ENCODE assay signal across 31 cellular contexts in the genomic region with DNA sequence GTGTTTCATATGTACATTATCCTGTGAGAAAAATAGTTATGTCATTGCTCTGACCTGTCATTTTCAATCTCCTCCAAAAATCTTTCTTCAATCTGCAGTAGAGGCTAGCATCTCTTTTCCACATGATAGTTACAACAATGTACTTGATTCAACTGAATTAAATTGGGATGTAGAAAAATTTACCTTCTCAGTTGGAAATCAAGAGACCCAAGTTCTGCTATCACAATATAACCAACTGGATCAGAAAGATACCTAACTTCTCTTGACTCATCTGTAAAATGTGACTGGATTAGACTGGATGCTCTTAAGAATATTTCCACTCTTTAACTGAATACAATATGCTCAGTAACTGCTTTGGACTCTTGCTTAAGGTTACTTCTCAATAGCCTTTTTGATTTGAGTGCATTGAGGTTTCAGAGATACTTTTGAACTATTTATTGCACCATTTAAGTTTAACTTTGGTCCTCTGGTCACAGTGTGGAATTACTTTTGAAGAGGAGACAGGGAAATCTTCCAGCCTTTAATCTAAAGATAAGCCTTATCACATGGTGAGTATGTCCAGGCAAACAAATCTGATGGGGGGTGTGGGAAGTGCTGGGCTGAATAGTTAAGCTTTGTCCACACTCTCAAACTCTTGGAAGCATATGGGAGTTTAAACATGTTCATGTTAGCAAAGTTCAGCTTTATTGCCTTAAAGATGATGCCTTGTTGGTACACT.
DNase-seq lines count a peak whose midpoint lies in the region; ATAC-seq, FAIRE-seq and TF ChIP-seq lines count a peak whose summit lies in the region.
"Had no signal": no experiment of that assay in that cellular context is flagged by ENCODE, and none has a peak within 500 bp of the region (broad histone marks: within the 10 kb centered on the region; RNA-seq: fewer than 3 reads in every experiment).

No MANE protein-coding gene starts in this region.

- H3K14ac ChIP-seq in neuronal stem cell (ENCODE audit: low read length): no peak overlapping the region

- no peak overlapping the region for H3K9ac ChIP-seq in HCT116 (ENCODE audit: low read length)
- no peak overlapping the region for H3K9ac ChIP-seq in SK-N-MC (ENCODE audit: insufficient read length)
- no peak overlapping the region for H3K9ac ChIP-seq in neuronal stem cell (ENCODE audit: low read depth, low read length, poor library complexity)
- H3K9ac ChIP-seq: SK-N-SH had no signal

- POLR2A ChIA-PET in HCT116 (lab: Charles Lee): no interaction called here

- H3K27ac ChIP-seq in HCT116 (ENCODE audit: low read depth, low read length) (peak overlapping the region; percentile 16; the same call in 1 of the 2 replicates), SK-N-MC (0 out of 2 replicates have a peak overlapping the region, but pooled peaks have one; percentile 23), left lung (no peak overlapping the region), neuronal stem cell (replicated peaks; ENCODE audit: low read length) (no peak overlapping the region)
- H3K27ac ChIP-seq: adrenal gland, brain microvascular endothelial cell, lower lobe of right lung, testis, vagina had no signal

- no peak overlapping the region for H4K8ac ChIP-seq in neuronal stem cell (ENCODE audit: low read depth, low read length)

- TF ChIP-seq RAD21 in HCT116 (IDR thresholded peaks at IDR 0.05; ENCODE audit: low read depth): no peak

- DNase-seq in HCT116 (ENCODE audit: low read depth, low spot score): no peak
- no peak for DNase-seq in SK-N-MC (ENCODE audit: low read depth, low spot score)
- DNase-seq in left lung: no peak
- no peak for DNase-seq in neuronal stem cell (ENCODE audit: low spot score)
- DNase-seq in islet precursor cell: no peak
- no peak for DNase-seq in NCI-H1694 (lab: John Stamatoyannopoulos, UW)
- DNase-seq in GM12891 (ENCODE audit: insufficient read length, low spot score): no peak
- DNase-seq in activated T-cell treated with anti-CD3 and anti-CD28 coated beads for 4 hours: no peak
- DNase-seq: activated CD4-positive, alpha-beta T cell treated with anti-CD3 and anti-CD28 coated beads for 4 hours; activated naive CD4-positive, alpha-beta T cell treated with Interleukin-2 at 50 U/mL for 16 hours; activated T-cell treated with anti-CD3 and anti-CD28 coated beads, Interleukin-2, amount 50 U/mL, for 72 hours; adrenal gland; brain microvascular endothelial cell; effector CD8-positive, alpha-beta T cell; hypothalamus; Kasumi-1; lower lobe of right lung; NCI-H1092; NCI-H1930; NCI-H748 treated with DMSO at 0.1 percent for 48 hours; occipital lobe; RPMI8226; SK-N-SH; stimulated activated CD4-positive, alpha-beta T cell treated with anti-CD3 and anti-CD28 coated beads, Interleukin-12 subunit alpha, Interleukin-12 subunit beta, amount 100 ng/mL, for 4 hours; stimulated activated CD4-positive, alpha-beta T cell treated with anti-CD3 and anti-CD28 coated beads, Interleukin-4, amount 100 ng/mL, for 24 hours; stimulated activated naive CD4-positive, alpha-beta T cell; T-helper 17 cell; testis had no signal

- no peak overlapping the region for H3K18ac ChIP-seq in neuronal stem cell (ENCODE audit: low read length)

- H3K79me1 ChIP-seq in neuronal stem cell (ENCODE audit: low read depth, low read length): no peaks in the 10 kb centered on the region

- peaks cover 24% of the 10 kb centered on the region; the same call in 1 of the 2 replicates for H3K79me2 ChIP-seq in HCT116 (ENCODE audit: insufficient read depth, low read length)

- H2AK5ac ChIP-seq in neuronal stem cell (ENCODE audit: low read depth, low read length): no peak overlapping the region

- TF ChIP-seq POLR2A in HCT116 (IDR thresholded peaks at IDR 0.05; ENCODE audit: borderline replicate concordance, extremely low read depth, insufficient read depth, insufficient read length) (no peak), GM12891 (IDR thresholded peaks at IDR 0.05; ENCODE audit: low read depth, low read length) (no peak)

- no peak overlapping the region for H2BK12ac ChIP-seq in neuronal stem cell (ENCODE audit: low read length)

- no peak overlapping the region for H3K23ac ChIP-seq in neuronal stem cell (ENCODE audit: low read depth, low read length, poor library complexity)

- no peak for FAIRE-seq in GM12891 (lab: Jason Lieb, UNC)
- FAIRE-seq: colon, frontal cortex had no signal

- no peak overlapping the region for H3K4me2 ChIP-seq in HCT116 (ENCODE audit: low read length)
- peak overlapping the region; percentile 11 for H3K4me2 ChIP-seq in neuronal stem cell (ENCODE audit: insufficient read depth, low read length, poor library complexity, severe bottlenecking)
- H3K4me2 ChIP-seq: SK-N-SH had no signal

- RAD21 ChIA-PET in HCT116 (lab: Charles Lee; ENCODE audit: low non-redundant PET in 1 of 2, low total read pairs in 2 of 2, uncharacterized antibody in 2 of 2, unreplicated experiment in 2 of 2): interaction anchor here in 1 of 2 experiments (0.6 kb wide), 1 partner anchor 20 kb away, joined by 5 read pairs; no protein-coding TSS in a partner anchor

- H3K36me3 ChIP-seq in HCT116 (ENCODE audit: control insufficient read depth in 1 of 2, insufficient read depth in 2 of 2, low read length in 2 of 2): no peaks in the 10 kb centered on the region
- H3K36me3 ChIP-seq in SK-N-MC (ENCODE audit: insufficient read depth, low read length): no peaks in the 10 kb centered on the region
- H3K36me3 ChIP-seq in left lung: no peaks in the 10 kb centered on the region
- H3K36me3 ChIP-seq in neuronal stem cell (replicated peaks in 1 of 2; ENCODE audit: control insufficient read depth in 2 of 2, insufficient read depth in 2 of 2, low read length in 2 of 2): peaks cover 0 to 34% of the 10 kb centered on the region in 2 donors
- H3K36me3 ChIP-seq: adrenal gland, lower lobe of right lung, vagina had no signal

- H2AFZ ChIP-seq in HCT116 (ENCODE audit: low read depth, low read length, poor library complexity, severe bottlenecking): no peak overlapping the region
- H2AFZ ChIP-seq in neuronal stem cell (ENCODE audit: low read length): no peak overlapping the region

- TF ChIP-seq CTCF in HCT116 (IDR thresholded peaks at IDR 0.05 in 2 of 3, conservative IDR thresholded peaks at IDR 0.05 in 1 of 3; ENCODE audit: borderline replicate concordance in 1 of 3, insufficient read depth in 1 of 3, low read depth in 2 of 3, low read length in 2 of 3) (no peak), left lung (IDR thresholded peaks at IDR 0.05) (no peak)

- no peak overlapping the region for H3K4ac ChIP-seq in neuronal stem cell (ENCODE audit: low read length)

- no peak overlapping the region for H2BK120ac ChIP-seq in neuronal stem cell (ENCODE audit: low read depth, low read length)

- no TSS peak for BruUV-seq in HCT116 (replicated peaks; lab: Mats Ljungman, UMichigan)

- peaks cover 0 to 21% of the 10 kb centered on the region in 2 experiments; a peak in 1 of 4 replicates for H3K4me1 ChIP-seq in HCT116 (ENCODE audit: control insufficient read depth in 1 of 2, insufficient read depth in 2 of 2, low read length in 2 of 2)
- peaks cover 3 to 6% of the 10 kb centered on the region in 2 donors for H3K4me1 ChIP-seq in left lung
- peaks cover 4 to 23% of the 10 kb centered on the region in 2 donors for H3K4me1 ChIP-seq in neuronal stem cell (ENCODE audit: control insufficient read depth in 2 of 2, insufficient read depth in 1 of 2, low read depth in 1 of 2, low read length in 2 of 2)
- H3K4me1 ChIP-seq: adrenal gland, testis had no signal

- no peaks in the 10 kb centered on the region for H3K27me3 ChIP-seq in HCT116 (ENCODE audit: insufficient read depth, low read length)
- no peaks in the 10 kb centered on the region for H3K27me3 ChIP-seq in left lung
- H3K27me3 ChIP-seq in neuronal stem cell (ENCODE audit: control insufficient read depth in 3 of 3, insufficient read depth in 3 of 3, low read depth in 1 of 3, low read length in 3 of 3): no peaks in the 10 kb centered on the region
- H3K27me3 ChIP-seq: adrenal gland, brain microvascular endothelial cell, testis, vagina had no signal

- H2BK15ac ChIP-seq in neuronal stem cell (ENCODE audit: low read length): no peak overlapping the region

- ATAC-seq in HCT116: no peak
- peak; percentile 46 for ATAC-seq in left lung
- ATAC-seq: activated T-cell treated with anti-CD3 and anti-CD28 coated beads, Interleukin-2, amount 50 U/mL, for 72 hours; T-helper 17 cell had no signal

- intact Hi-C loops in HCT116 (cut with micrococcal nuclease) (no loop called here), left lung (cut with DNase I) (no loop called here)

- H4K91ac ChIP-seq in neuronal stem cell (ENCODE audit: low read depth, low read length, poor library complexity): no peak overlapping the region

- no peaks in the 10 kb centered on the region for H3K9me2 ChIP-seq in HCT116 (ENCODE audit: insufficient read depth)
- H3K9me2 ChIP-seq: SK-N-SH had no signal

- H3K4me3 ChIP-seq in HCT116 (replicated peaks in 1 of 2; ENCODE audit: low read depth in 1 of 2, low read length in 2 of 2) (no peak overlapping the region), SK-N-MC (no peak overlapping the region), left lung (no peak overlapping the region), neuronal stem cell (ENCODE audit: low read length in 2 of 2) (no peak overlapping the region)
- H3K4me3 ChIP-seq: adrenal gland, lower lobe of right lung, testis, vagina had no signal

- H4K20me1 ChIP-seq in HCT116 (ENCODE audit: insufficient read depth): no peaks in the 10 kb centered on the region

- CTCF ChIA-PET in HCT116 (lab: Charles Lee): no interaction called here

- H3K9me3 ChIP-seq in HCT116 (ENCODE audit: control insufficient read depth in 1 of 2, insufficient read depth in 1 of 2, low read depth in 1 of 2, low read length in 2 of 2) (no peaks in the 10 kb centered on the region; a peak in 1 of 4 replicates), SK-N-MC (ENCODE audit: low read depth, low read length) (no peaks in the 10 kb centered on the region), left lung (peaks cover 0 to 3% of the 10 kb centered on the region in 2 donors), neuronal stem cell (replicated peaks in 1 of 2; ENCODE audit: control insufficient read depth in 2 of 2, insufficient read depth in 1 of 2, low read depth in 1 of 2, low read length in 2 of 2) (peaks cover 0 to 18% of the 10 kb centered on the region in 2 donors)
- H3K9me3 ChIP-seq: adrenal gland, lower lobe of right lung, SK-N-SH, testis, vagina had no signal

- no peak overlapping the region for H2BK5ac ChIP-seq in neuronal stem cell (ENCODE audit: low read length)

TF ChIP-seq in HCT116, 20 proteins besides CTCF, POLR2A, EP300 and RAD21 (continues in another document):
- TF ChIP-seq POLR2AphosphoS5 (IDR thresholded peaks at IDR 0.05; ENCODE audit: low read depth, low read length): no peak
- TF ChIP-seq FOSL1 (IDR thresholded peaks at IDR 0.05; ENCODE audit: low read depth): no peak
- no peak for TF ChIP-seq EGR1 (IDR thresholded peaks at IDR 0.05; ENCODE audit: low read depth)
- TF ChIP-seq YY1 (IDR thresholded peaks at IDR 0.05; ENCODE audit: extremely low read depth, insufficient replicate concordance, low read depth, low read length): no peak

TF ChIP-seq in GM12891, 5 proteins besides CTCF, POLR2A, EP300 and RAD21 (continues in another document):
- TF ChIP-seq PAX5 (IDR thresholded peaks at IDR 0.05; ENCODE audit: insufficient read depth, low read length, severe bottlenecking) (no peak), POU2F2 (IDR thresholded peaks at IDR 0.05; ENCODE audit: low read depth, low read length) (no peak), TAF1 (IDR thresholded peaks at IDR 0.05; ENCODE audit: low read depth, low read length) (no peak), SPI1 (IDR thresholded peaks at IDR 0.05; ENCODE audit: low read depth, low read length) (no peak)

Comparison
In these comparisons a context has a peak if more than half of its experiments do, and no peak if none do; other contexts are left out.
1. H3K27ac ChIP-seq: peak in HCT116 (single experiment) and SK-N-MC (single experiment); none in left lung (0 of 2) and neuronal stem cell (single experiment).